1 cellular context compared by ENCODE assay signal in the genomic region with DNA sequence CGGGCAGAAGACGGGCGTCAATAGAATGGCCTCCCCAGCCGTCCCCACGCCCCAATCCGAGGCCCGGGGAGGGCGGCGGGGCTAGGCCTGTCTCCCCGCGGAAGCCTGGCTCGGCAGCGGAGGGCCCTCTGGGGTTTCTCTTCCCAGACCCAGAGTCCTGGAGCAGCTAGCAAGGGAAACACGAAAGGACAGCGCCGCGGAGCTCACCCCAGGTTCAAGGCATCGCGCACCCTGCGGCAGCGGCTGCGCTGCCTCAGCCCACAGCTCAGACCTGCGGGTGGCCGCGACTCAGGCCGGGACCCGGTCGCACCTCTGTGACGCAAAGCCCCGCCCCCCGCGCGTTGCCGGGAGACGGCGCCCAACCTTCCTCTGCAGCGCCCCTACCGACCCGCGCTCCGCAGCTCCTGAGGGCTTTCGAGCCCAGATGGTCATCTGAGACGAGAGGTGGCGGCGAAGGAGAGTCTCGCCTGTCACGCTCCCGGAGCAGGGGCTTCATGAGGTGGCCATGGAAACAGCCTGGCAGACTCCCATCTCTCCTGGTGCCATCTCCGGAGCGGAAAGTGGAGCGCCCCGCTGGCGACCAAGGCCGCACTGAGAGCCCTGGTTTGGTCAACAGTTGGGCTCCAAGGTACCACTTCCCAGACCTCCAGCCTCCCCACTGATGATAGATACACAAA.
A peak's percentile ranks its signal among the peaks of the same experiment; 100 is the strongest.
TF ChIP-seq lines count a peak whose summit lies in the region.

A gene with protein sequence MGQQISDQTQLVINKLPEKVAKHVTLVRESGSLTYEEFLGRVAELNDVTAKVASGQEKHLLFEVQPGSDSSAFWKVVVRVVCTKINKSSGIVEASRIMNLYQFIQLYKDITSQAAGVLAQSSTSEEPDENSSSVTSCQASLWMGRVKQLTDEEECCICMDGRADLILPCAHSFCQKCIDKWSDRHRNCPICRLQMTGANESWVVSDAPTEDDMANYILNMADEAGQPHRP (minus strand): TSS at position 273 of the 677 bp plus-strand sequence. CDS start 7,029 bp downstream, outside the sequence.

TF ChIP-seq in HepG2, 621 proteins besides CTCF, POLR2A, EP300 and RAD21 (continued from another document and continues in another):
- TF ChIP-seq, protein P1, sequence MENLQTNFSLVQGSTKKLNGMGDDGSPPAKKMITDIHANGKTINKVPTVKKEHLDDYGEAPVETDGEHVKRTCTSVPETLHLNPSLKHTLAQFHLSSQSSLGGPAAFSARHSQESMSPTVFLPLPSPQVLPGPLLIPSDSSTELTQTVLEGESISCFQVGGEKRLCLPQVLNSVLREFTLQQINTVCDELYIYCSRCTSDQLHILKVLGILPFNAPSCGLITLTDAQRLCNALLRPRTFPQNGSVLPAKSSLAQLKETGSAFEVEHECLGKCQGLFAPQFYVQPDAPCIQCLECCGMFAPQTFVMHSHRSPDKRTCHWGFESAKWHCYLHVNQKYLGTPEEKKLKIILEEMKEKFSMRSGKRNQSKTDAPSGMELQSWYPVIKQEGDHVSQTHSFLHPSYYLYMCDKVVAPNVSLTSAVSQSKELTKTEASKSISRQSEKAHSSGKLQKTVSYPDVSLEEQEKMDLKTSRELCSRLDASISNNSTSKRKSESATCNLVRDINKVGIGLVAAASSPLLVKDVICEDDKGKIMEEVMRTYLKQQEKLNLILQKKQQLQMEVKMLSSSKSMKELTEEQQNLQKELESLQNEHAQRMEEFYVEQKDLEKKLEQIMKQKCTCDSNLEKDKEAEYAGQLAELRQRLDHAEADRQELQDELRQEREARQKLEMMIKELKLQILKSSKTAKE (CRISPR knock-in tag; IDR thresholded peaks at IDR 0.05; ENCODE audit: borderline replicate concordance), result no peak
- TF ChIP-seq ETV6 (CRISPR knock-in tag; conservative IDR thresholded peaks at IDR 0.05), result no peak
- TF ChIP-seq ZNF629 (CRISPR knock-in tag; conservative IDR thresholded peaks at IDR 0.05), result no peak
- TF ChIP-seq NCOA2 (CRISPR knock-in tag; IDR thresholded peaks at IDR 0.05), result no peak
- TF ChIP-seq FOXK2 (IDR thresholded peaks at IDR 0.05), result no peak
- TF ChIP-seq XBP1 (CRISPR knock-in tag; IDR thresholded peaks at IDR 0.05), result no peak
- TF ChIP-seq MLX (CRISPR knock-in tag; IDR thresholded peaks at IDR 0.05), result no peak
- TF ChIP-seq ZNF777 (CRISPR knock-in tag; IDR thresholded peaks at IDR 0.05), result peak; percentile 45
- TF ChIP-seq, protein P2, sequence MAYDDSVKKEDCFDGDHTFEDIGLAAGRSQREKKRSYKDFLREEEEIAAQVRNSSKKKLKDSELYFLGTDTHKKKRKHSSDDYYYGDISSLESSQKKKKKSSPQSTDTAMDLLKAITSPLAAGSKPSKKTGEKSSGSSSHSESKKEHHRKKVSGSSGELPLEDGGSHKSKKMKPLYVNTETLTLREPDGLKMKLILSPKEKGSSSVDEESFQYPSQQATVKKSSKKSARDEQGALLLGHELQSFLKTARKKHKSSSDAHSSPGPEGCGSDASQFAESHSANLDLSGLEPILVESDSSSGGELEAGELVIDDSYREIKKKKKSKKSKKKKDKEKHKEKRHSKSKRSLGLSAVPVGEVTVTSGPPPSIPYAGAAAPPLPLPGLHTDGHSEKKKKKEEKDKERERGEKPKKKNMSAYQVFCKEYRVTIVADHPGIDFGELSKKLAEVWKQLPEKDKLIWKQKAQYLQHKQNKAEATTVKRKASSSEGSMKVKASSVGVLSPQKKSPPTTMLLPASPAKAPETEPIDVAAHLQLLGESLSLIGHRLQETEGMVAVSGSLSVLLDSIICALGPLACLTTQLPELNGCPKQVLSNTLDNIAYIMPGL (CRISPR knock-in tag; IDR thresholded peaks at IDR 0.05; ENCODE audit: borderline replicate concordance in 1 of 2, low read depth in 1 of 2), result peak; percentile 94 to 95
- TF ChIP-seq, protein P3, sequence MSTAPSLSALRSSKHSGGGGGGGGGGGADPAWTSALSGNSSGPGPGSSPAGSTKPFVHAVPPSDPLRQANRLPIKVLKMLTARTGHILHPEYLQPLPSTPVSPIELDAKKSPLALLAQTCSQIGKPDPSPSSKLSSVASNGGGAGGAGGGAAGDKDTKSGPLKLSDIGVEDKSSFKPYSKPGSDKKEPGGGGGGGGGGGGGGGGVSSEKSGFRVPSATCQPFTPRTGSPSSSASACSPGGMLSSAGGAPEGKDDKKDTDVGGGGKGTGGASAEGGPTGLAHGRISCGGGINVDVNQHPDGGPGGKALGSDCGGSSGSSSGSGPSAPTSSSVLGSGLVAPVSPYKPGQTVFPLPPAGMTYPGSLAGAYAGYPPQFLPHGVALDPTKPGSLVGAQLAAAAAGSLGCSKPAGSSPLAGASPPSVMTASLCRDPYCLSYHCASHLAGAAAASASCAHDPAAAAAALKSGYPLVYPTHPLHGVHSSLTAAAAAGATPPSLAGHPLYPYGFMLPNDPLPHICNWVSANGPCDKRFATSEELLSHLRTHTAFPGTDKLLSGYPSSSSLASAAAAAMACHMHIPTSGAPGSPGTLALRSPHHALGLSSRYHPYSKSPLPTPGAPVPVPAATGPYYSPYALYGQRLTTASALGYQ (CRISPR knock-in tag; IDR thresholded peaks at IDR 0.05), result no peak
- TF ChIP-seq IRF2 (CRISPR knock-in tag; IDR thresholded peaks at IDR 0.05), result peak; percentile 62
- no peak for TF ChIP-seq HNF1A (IDR thresholded peaks at IDR 0.05; ENCODE audit: low read depth)
- TF ChIP-seq HNF1A (CRISPR knock-in tag; IDR thresholded peaks at IDR 0.05; ENCODE audit: borderline replicate concordance), result peak; percentile 26; the same call in 1 of the 2 replicates
- TF ChIP-seq ZNF276 (CRISPR knock-in tag; IDR thresholded peaks at IDR 0.05; ENCODE audit: low read depth), result no peak; the same call in 1 of the 2 replicates
- TF ChIP-seq ZBTB20 (CRISPR knock-in tag; IDR thresholded peaks at IDR 0.05; ENCODE audit: borderline replicate concordance, low read depth), result no peak
- TF ChIP-seq POLR2AphosphoS2 (IDR thresholded peaks at IDR 0.05; ENCODE audit: low read depth, low read length), result no peak
- 0 out of 2 replicates have a peak, but pooled peaks have one; percentile 24 for TF ChIP-seq ZNF292 (CRISPR knock-in tag; IDR thresholded peaks at IDR 0.05; ENCODE audit: borderline replicate concordance, low read depth)
- TF ChIP-seq ZNF354B (CRISPR knock-in tag; IDR thresholded peaks at IDR 0.05), result no peak
- no peak for TF ChIP-seq PLSCR1 (CRISPR knock-in tag; IDR thresholded peaks at IDR 0.05; ENCODE audit: borderline replicate concordance)
- TF ChIP-seq GATAD2A (CRISPR knock-in tag; IDR thresholded peaks at IDR 0.05), result no peak
- TF ChIP-seq HOXA5 (CRISPR knock-in tag; IDR thresholded peaks at IDR 0.05), result peak; percentile 80; the same call in 1 of the 2 replicates
- peak; percentile 94 for TF ChIP-seq GATAD1 (CRISPR knock-in tag; IDR thresholded peaks at IDR 0.05)
- TF ChIP-seq HNRNPUL1 (IDR thresholded peaks at IDR 0.05; ENCODE audit: low read depth, low read length), result 0 out of 2 replicates have a peak, but pooled peaks have one; percentile 40
- TF ChIP-seq JUND (CRISPR knock-in tag; IDR thresholded peaks at IDR 0.05), result no peak
- TF ChIP-seq KDM6A (CRISPR knock-in tag; IDR thresholded peaks at IDR 0.05; ENCODE audit: low read depth), result no peak
- TF ChIP-seq ZNF790 (CRISPR knock-in tag; IDR thresholded peaks at IDR 0.05; ENCODE audit: borderline replicate concordance), result peak; percentile 47; the same call in 1 of the 2 replicates
- no peak for TF ChIP-seq ZC3H13 (CRISPR knock-in tag; IDR thresholded peaks at IDR 0.05)
- TF ChIP-seq AKAP8 (CRISPR knock-in tag; IDR thresholded peaks at IDR 0.05), result no peak
- TF ChIP-seq PRMT3 (CRISPR knock-in tag; IDR thresholded peaks at IDR 0.05; ENCODE audit: borderline replicate concordance, low read depth), result no peak
- no peak for TF ChIP-seq ZBTB10 (CRISPR knock-in tag; IDR thresholded peaks at IDR 0.05; ENCODE audit: borderline replicate concordance)
- TF ChIP-seq ZNF33B (CRISPR knock-in tag; IDR thresholded peaks at IDR 0.05), result 0 out of 2 replicates have a peak, but pooled peaks have one; percentile 31
- no peak; the same call in 1 of the 2 replicates for TF ChIP-seq ZNF564 (CRISPR knock-in tag; IDR thresholded peaks at IDR 0.05)
- TF ChIP-seq CERS6 (CRISPR knock-in tag; IDR thresholded peaks at IDR 0.05), result no peak
- TF ChIP-seq FIP1L1 (IDR thresholded peaks at IDR 0.05; ENCODE audit: borderline replicate concordance, insufficient read depth, low read depth, low read length), result no peak
